16 cellular contexts compared by ENCODE assay signal in the genomic region with DNA sequence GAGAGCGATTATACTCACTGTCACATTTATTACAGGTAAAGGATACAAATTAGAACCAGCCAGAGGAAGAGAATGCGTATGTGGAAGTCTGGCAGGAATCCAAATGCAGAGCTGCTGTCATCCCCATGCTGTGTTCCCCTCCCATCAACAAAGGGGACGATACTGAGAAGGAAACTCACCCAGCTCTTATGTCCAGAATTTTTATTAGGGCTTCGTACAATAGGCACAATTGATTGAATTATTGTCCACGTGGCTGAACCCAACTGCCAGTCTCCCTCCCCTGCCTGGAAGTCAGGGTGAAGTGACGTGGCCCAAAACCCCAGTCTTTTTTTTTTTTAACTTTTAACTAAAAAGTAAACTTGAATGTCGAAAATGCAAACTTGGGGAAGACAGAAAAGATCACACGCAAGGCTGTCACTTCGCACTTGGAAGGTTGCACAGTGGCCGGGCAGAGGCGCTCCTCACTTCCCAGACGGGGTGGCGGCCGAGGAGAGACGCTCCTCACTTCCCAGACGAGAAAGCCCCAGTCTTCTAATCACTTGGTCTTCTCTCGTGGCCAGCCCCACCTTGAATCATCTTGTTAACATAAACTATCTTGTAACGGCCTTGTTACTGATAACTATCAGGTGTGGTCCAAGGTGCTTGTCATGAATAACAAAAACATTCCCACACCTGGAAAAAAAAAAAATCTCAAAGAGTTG. TPM values are rescaled to one million over a fixed set of nuclear protein-coding genes. Genes with fewer than 3 reads are reported as not detected.
DNase-seq lines count a peak whose midpoint lies in the region; ATAC-seq and TF ChIP-seq lines count a peak whose summit lies in the region.
"Had no signal": no experiment of that assay in that cellular context is flagged by ENCODE, and none has a peak within 500 bp of the region (broad histone marks: within the 10 kb centered on the region; RNA-seq: fewer than 3 reads in every experiment).

No MANE protein-coding gene starts in this region.

- no peak overlapping the region for H3K23ac ChIP-seq in mesendoderm (ENCODE audit: low read length)

- H3K27ac ChIP-seq in right atrium auricular region (no peak overlapping the region), mesendoderm (ENCODE audit: low read depth, low read length) (no peak overlapping the region)
- H3K27ac ChIP-seq: suprapubic skin had no signal

- H4K5ac ChIP-seq in mesendoderm (ENCODE audit: low read length), result no peak overlapping the region

- H3K79me2 ChIP-seq in mesendoderm (ENCODE audit: control insufficient read depth, insufficient read depth, low read length), result no peaks in the 10 kb centered on the region

- no peaks in the 10 kb centered on the region for H3K9me3 ChIP-seq in right atrium auricular region
- H3K9me3 ChIP-seq: suprapubic skin had no signal

- H3K79me1 ChIP-seq in mesendoderm (ENCODE audit: low read length), result no peaks in the 10 kb centered on the region

- H3K18ac ChIP-seq in mesendoderm (ENCODE audit: low read length), result no peak overlapping the region

- no peak overlapping the region for H3K9ac ChIP-seq in mesendoderm (ENCODE audit: low read length)

- H3K4me1 ChIP-seq in right atrium auricular region, result peaks cover 0 to 5% of the 10 kb centered on the region in 2 donors
- H3K4me1 ChIP-seq in mesendoderm (ENCODE audit: control insufficient read depth, low read depth, low read length), result peaks cover 3% of the 10 kb centered on the region

- H3K4me3 ChIP-seq in right atrium auricular region (no peak overlapping the region), mesendoderm (ENCODE audit: low read length) (no peak overlapping the region)
- H3K4me3 ChIP-seq: suprapubic skin had no signal

- no peaks in the 10 kb centered on the region for H3K27me3 ChIP-seq in right atrium auricular region
- H3K27me3 ChIP-seq in mesendoderm (ENCODE audit: insufficient read depth, low read length, poor library complexity), result no peaks in the 10 kb centered on the region

- H2BK15ac ChIP-seq in mesendoderm (replicated peaks; ENCODE audit: low read depth), result no peak overlapping the region

- intact Hi-C loops in Right ventricle myocardium superior (cut with DNase I), result no loop called here

- no peak overlapping the region for H2BK120ac ChIP-seq in mesendoderm (ENCODE audit: low read depth, low read length)

- WGBS in mesendoderm (ENCODE audit: extremely low coverage, insufficient coverage, low lambda C conversion rate), result no CpG with 5 or more reads among the region's 18 CpGs

- H4K8ac ChIP-seq in mesendoderm (ENCODE audit: low read depth, low read length), result no peak overlapping the region

- H2AK5ac ChIP-seq in mesendoderm (ENCODE audit: low read length), result no peak overlapping the region

- H3K4ac ChIP-seq in mesendoderm (ENCODE audit: low read depth, low read length), result no peak overlapping the region

- TF ChIP-seq CTCF in right atrium auricular region (IDR thresholded peaks at IDR 0.05), result no peak

- DNase-seq in right atrium auricular region (ENCODE audit: low spot score), result peak; percentile 28
- no peak for DNase-seq in Right ventricle myocardium superior
- peak; percentile 70 for DNase-seq in NCI-H69 (lab: John Stamatoyannopoulos, UW)
- DNase-seq in mesendoderm, result peak; percentile 24
- DNase-seq in NOMO-1 (lab: John Stamatoyannopoulos, UW; ENCODE audit: unreplicated experiment in 2 of 2), result no peak
- DNase-seq in NCI-H446 (lab: John Stamatoyannopoulos, UW), result no peak
- DNase-seq in T-helper 1 cell, result no peak
- DNase-seq in NCI-H2196 treated with DMSO at 0.1 percent for 48 hours (lab: John Stamatoyannopoulos, UW; ENCODE audit: unreplicated experiment), result no peak
- DNase-seq: activated gamma-delta T cell, HFFc6, mesenchymal stem cell, NCI-H226, SIG-M5, T-cell had no signal

- H3K56ac ChIP-seq in mesendoderm (ENCODE audit: low read length), result no peak overlapping the region

- H2BK5ac ChIP-seq in mesendoderm (ENCODE audit: low read length), result no peak overlapping the region

- H3K36me3 ChIP-seq in right atrium auricular region (no peaks in the 10 kb centered on the region), mesendoderm (ENCODE audit: control insufficient read depth, insufficient read depth, low read length) (no peaks in the 10 kb centered on the region)
- H3K36me3 ChIP-seq: suprapubic skin had no signal

- no peak overlapping the region for H3K4me2 ChIP-seq in mesendoderm (ENCODE audit: low read length)

- no peak for ATAC-seq in Right ventricle myocardium superior (ENCODE audit: poor library complexity)
- ATAC-seq: natural killer cell treated with Interleukin-12 subunit alpha and Interleukin-12 subunit beta and Interleukin-15 and Interleukin-18, amount 100 ng/mL, for 72 hours; T-cell had no signal

RNA-seq across cellular contexts. Expression of gene ITSN2, which starts 40.0 kb away (rescaled TPM):
- total RNA-seq in right atrium auricular region (10 to 100 TPM; 40.1 to 40.4 TPM), Right ventricle myocardium superior (41.2 TPM)
- 10.0 TPM for polyA plus RNA-seq in mesendoderm (2013, experiment 1 of 2)
- polyA plus RNA-seq in mesendoderm (2013, experiment 2 of 2), result 10.2 TPM

Comparison
In these comparisons a context has a peak if more than half of its experiments do, and no peak if none do; other contexts are left out.
1. DNase-seq: peak in right atrium auricular region (single experiment), NCI-H69 (single experiment) and mesendoderm (single experiment); none in Right ventricle myocardium superior (single experiment), NOMO-1 (0 of 2), NCI-H446 (0 of 2), T-helper 1 cell (0 of 5) and NCI-H2196 treated with DMSO at 0.1 percent for 48 hours (single experiment).